In the genomic region with DNA sequence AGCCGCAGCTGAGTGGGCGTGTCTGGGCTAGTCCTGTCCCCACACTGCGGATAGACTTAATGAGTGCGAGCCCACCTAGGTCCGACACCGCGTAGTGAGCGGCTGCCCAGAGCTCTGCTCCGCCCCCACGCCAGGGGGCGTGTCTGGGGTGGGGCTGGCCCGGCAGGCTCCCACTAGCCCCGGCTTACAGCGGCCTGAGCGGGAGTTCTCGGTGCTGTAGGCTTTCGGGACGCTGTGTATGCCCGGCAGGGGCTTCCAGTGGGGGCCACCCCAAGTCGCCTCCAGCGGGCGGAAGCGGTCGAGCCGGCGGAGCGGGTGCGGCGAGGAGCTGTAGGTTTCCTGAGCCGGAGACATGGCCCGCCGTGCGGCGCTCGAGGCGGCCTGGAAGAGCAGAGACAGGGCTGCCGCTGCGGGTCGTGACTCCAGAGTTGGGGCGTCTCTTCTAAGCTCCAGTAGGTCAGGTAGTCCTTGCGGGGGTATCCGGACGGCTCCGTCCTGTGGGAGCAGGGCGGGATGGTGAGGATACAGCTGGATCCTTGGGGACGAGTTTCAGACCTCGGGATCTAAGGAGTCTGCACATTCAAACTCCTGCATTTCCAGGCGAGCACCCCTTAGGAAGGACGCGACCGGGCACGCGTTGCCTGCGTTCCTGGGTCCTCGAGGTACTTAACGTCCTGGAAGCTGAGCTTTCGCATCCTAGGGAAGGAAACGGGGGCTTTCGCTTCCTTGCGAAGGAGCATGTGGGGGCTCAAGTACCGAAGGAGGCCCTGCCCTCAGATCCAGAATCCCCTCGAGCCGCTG, we compare ENCODE assay signal across 9 cellular contexts. TPM values are rescaled to one million over a fixed set of nuclear protein-coding genes. Genes with fewer than 3 reads are reported as not detected.
DNase-seq lines count a peak whose midpoint lies in the region; ATAC-seq, FAIRE-seq and TF ChIP-seq lines count a peak whose summit lies in the region.
"Had no signal": no experiment of that assay in that cellular context is flagged by ENCODE, and none has a peak within 500 bp of the region (broad histone marks: within the 10 kb centered on the region; RNA-seq: fewer than 3 reads in every experiment).

No MANE protein-coding gene starts in this region.

- peak; percentile 81 for ATAC-seq in lung (ENCODE audit: insufficient read depth, low FRiP score)
- ATAC-seq in HG03571 (IDR thresholded peaks at IDR 0.05; ENCODE audit: unreplicated experiment), result no peak

- H3K4me1 ChIP-seq in lung (ENCODE audit: control insufficient read depth in 2 of 2, insufficient read depth in 2 of 2, low read length in 2 of 2), result peaks cover 0 to 4% of the 10 kb centered on the region in 2 donors

- H3K36me3 ChIP-seq in lung (ENCODE audit: control insufficient read depth in 2 of 2, insufficient read depth in 2 of 2, low read length in 2 of 2), result no peaks in the 10 kb centered on the region

- 0% methylated on average over 63 of the region's 63 CpGs for WGBS in lung, 2 donors

- no peak overlapping the region for H3K27ac ChIP-seq in lung (ENCODE audit: low read depth in 1 of 2, low read length in 1 of 2)

- TF ChIP-seq CTCF in lung (IDR thresholded peaks at IDR 0.05; ENCODE audit: control extremely low read depth, extremely low read depth), result no peak

- no peaks in the 10 kb centered on the region for H3K9me3 ChIP-seq in lung (ENCODE audit: control insufficient read depth in 2 of 2, insufficient read depth in 1 of 2, low read length in 1 of 2)

- no peaks in the 10 kb centered on the region for H3K27me3 ChIP-seq in lung (ENCODE audit: control insufficient read depth, insufficient read depth)

- no peak for DNase-seq in Jurkat, Clone E6-1 (ENCODE audit: low read depth, low spot score)
- peak; percentile 53 for DNase-seq in activated CD4-positive, alpha-beta T cell treated with anti-CD3 and anti-CD28 coated beads for 48 hours
- peak; percentile 82 for DNase-seq in ecto neural progenitor cell (ENCODE audit: low spot score)
- DNase-seq in lung (ENCODE audit: low spot score), result peak; percentile 42
- peak; percentile 38 for DNase-seq in stimulated activated CD8-positive, alpha-beta memory T cell treated with anti-CD3 and anti-CD28 coated beads, Interleukin-4, amount 100 ng/mL, for 24 hours (ENCODE audit: low read depth)
- DNase-seq in cerebellar nuclear complex (lab: John Stamatoyannopoulos, UW), result no peak

- H3K4me3 ChIP-seq in Jurkat, Clone E6-1 (ENCODE audit: low read length), result peak overlapping the region; percentile 45
- H3K4me3 ChIP-seq in lung, result peak overlapping the region; percentile 22

- FAIRE-seq in G401.6 (lab: Jason Lieb, UNC), result peak; percentile 47
- FAIRE-seq: colon had no signal

RNA-seq across cellular contexts. Expression of gene CGB7, which starts 1.2 kb away (rescaled TPM):
- 0.37 TPM for polyA plus RNA-seq in Jurkat, Clone E6-1 (2012; ENCODE audit: insufficient read depth, insufficient read length)
- total RNA-seq in lung, result under 1 TPM; 0.11 to 0.21 TPM
- under 1 TPM; 0.29 to 0.57 TPM for polyA plus RNA-seq in lung

RNA-seq across cellular contexts. Expression of gene CGB8, which starts 7.4 kb away (rescaled TPM):
- not detected for polyA plus RNA-seq in Jurkat, Clone E6-1 (2012; ENCODE audit: insufficient read depth, insufficient read length)
- not detected for total RNA-seq in lung
- polyA plus RNA-seq in lung, result not detected

RNA-seq across cellular contexts. Expression of gene NTF4, which starts 8.3 kb away (rescaled TPM):
- 1.8 TPM for polyA plus RNA-seq in Jurkat, Clone E6-1 (2012; ENCODE audit: insufficient read depth, insufficient read length)
- 1 to 10 TPM; 2.1 to 2.9 TPM for total RNA-seq in lung
- 1 to 10 TPM; 2.8 to 5.2 TPM for polyA plus RNA-seq in lung

RNA-seq across cellular contexts. Expression of gene CGB5, which starts 12.7 kb away (rescaled TPM):
- polyA plus RNA-seq in Jurkat, Clone E6-1 (2012; ENCODE audit: insufficient read depth, insufficient read length), result not detected
- not detected for total RNA-seq in lung
- not detected for polyA plus RNA-seq in lung

RNA-seq across cellular contexts. Expression of gene KCNA7, which starts 16.2 kb away (rescaled TPM):
- polyA plus RNA-seq in Jurkat, Clone E6-1 (2012; ENCODE audit: insufficient read depth, insufficient read length), result not detected
- total RNA-seq in lung, result not detected
- not detected for polyA plus RNA-seq in lung

Comparison
In these comparisons a context has a peak if more than half of its experiments do, and no peak if none do; other contexts are left out.
1. DNase-seq: peak in activated CD4-positive, alpha-beta T cell treated with anti-CD3 and anti-CD28 coated beads for 48 hours (single experiment), ecto neural progenitor cell (single experiment), lung (single experiment) and stimulated activated CD8-positive, alpha-beta memory T cell treated with anti-CD3 and anti-CD28 coated beads, Interleukin-4, amount 100 ng/mL, for 24 hours (single experiment); none in Jurkat, Clone E6-1 (single experiment) and cerebellar nuclear complex (0 of 2).